In genomic region chr16:84585472-84585871, GRCh38 we compare ENCODE assay signal across 19 cellular contexts. TPM values are rescaled to one million over a fixed set of nuclear protein-coding genes. Genes with fewer than 3 reads are reported as not detected.
DNase-seq lines count a peak whose midpoint lies in the region; ATAC-seq lines count a peak whose summit lies in the region.
"Had no signal": no experiment of that assay in that cellular context is flagged by ENCODE, and none has a peak within 500 bp of the region (broad histone marks: within the 10 kb centered on the region; RNA-seq: fewer than 3 reads in every experiment).

No MANE protein-coding gene starts in this region.

- peaks cover 54% of the 10 kb centered on the region for H3K36me3 Mint-ChIP-seq in activated CD4-positive, alpha-beta T cell treated with anti-CD3 and anti-CD28 coated beads, Interleukin-2, amount 10 ng/mL, durations not matched to agents 24 days and 14 days (ENCODE audit: low read depth)
- H3K36me3 Mint-ChIP-seq in dendritic cell treated with granulocyte-macrophage colony-stimulating factor and Interleukin-4, amounts not matched to agents 40 ng/mL and 50 ng/mL, for 4 days (ENCODE audit: low read depth), result peaks cover 90% of the 10 kb centered on the region
- peaks cover 47% of the 10 kb centered on the region for H3K36me3 Mint-ChIP-seq in stimulated activated memory B cell treated with anti-CD40 and anti-IgM and Interleukin-4, amounts not matched to agents 10 μg/mL and 1 μg/mL and 100 μg/mL, for 72 hours

- H3K9me3 Mint-ChIP-seq in activated CD4-positive, alpha-beta T cell treated with anti-CD3 and anti-CD28 coated beads, Interleukin-2, amount 10 ng/mL, durations not matched to agents 24 days and 14 days, result no peaks in the 10 kb centered on the region
- H3K9me3 Mint-ChIP-seq in dendritic cell treated with granulocyte-macrophage colony-stimulating factor and Interleukin-4, amounts not matched to agents 40 ng/mL and 50 ng/mL, for 4 days, result no peaks in the 10 kb centered on the region
- H3K9me3 Mint-ChIP-seq in stimulated activated memory B cell treated with anti-CD40 and anti-IgM and Interleukin-4, amounts not matched to agents 10 μg/mL and 1 μg/mL and 100 μg/mL, for 72 hours, result no peaks in the 10 kb centered on the region
- H3K9me3 Mint-ChIP-seq: activated naive CD4-positive, alpha-beta T cell treated with anti-CD3 and anti-CD28 coated beads, Interleukin-2, amount 10 ng/mL, durations not matched to agents 7 days and 5 days; mesothelial cell of epicardium; T-helper 2 cell treated with Interferon-gamma antibody and Interleukin-4, amounts not matched to agents 5 μg/mL and 100 μg/mL, for 36 hours had no signal

- intact Hi-C loops in activated CD4-positive, alpha-beta T cell treated with anti-CD3 and anti-CD28 coated beads, Interleukin-2, amount 10 ng/mL, durations not matched to agents 24 days and 14 days (cut with micrococcal nuclease), result no loop called here
- intact Hi-C loops in dendritic cell treated with granulocyte-macrophage colony-stimulating factor and Interleukin-4, amounts not matched to agents 40 ng/mL and 50 ng/mL, for 4 days (cut with micrococcal nuclease), result no loop called here

- ATAC-seq in HG03354 (IDR thresholded peaks at IDR 0.05; ENCODE audit: poor library complexity, severe bottlenecking, unreplicated experiment), result peak; percentile 25
- peak; percentile 37 for ATAC-seq in stimulated activated memory B cell treated with anti-CD40 and anti-IgM and Interleukin-4, amounts not matched to agents 10 μg/mL and 1 μg/mL and 100 μg/mL, for 72 hours
- no peak for ATAC-seq in HG03095 (IDR thresholded peaks at IDR 0.05; ENCODE audit: unreplicated experiment)
- ATAC-seq in HG03460 (IDR thresholded peaks at IDR 0.05; ENCODE audit: unreplicated experiment), result no peak

- H3K27me3 Mint-ChIP-seq in activated CD4-positive, alpha-beta T cell treated with anti-CD3 and anti-CD28 coated beads, Interleukin-2, amount 10 ng/mL, durations not matched to agents 24 days and 14 days, result no peaks in the 10 kb centered on the region
- no peaks in the 10 kb centered on the region for H3K27me3 Mint-ChIP-seq in dendritic cell treated with granulocyte-macrophage colony-stimulating factor and Interleukin-4, amounts not matched to agents 40 ng/mL and 50 ng/mL, for 4 days
- H3K27me3 Mint-ChIP-seq in stimulated activated memory B cell treated with anti-CD40 and anti-IgM and Interleukin-4, amounts not matched to agents 10 μg/mL and 1 μg/mL and 100 μg/mL, for 72 hours, result no peaks in the 10 kb centered on the region
- H3K27me3 Mint-ChIP-seq: activated naive CD4-positive, alpha-beta T cell treated with anti-CD3 and anti-CD28 coated beads, Interleukin-2, amount 10 ng/mL, durations not matched to agents 7 days and 5 days had no signal

- peak overlapping the region; percentile 24 for H3K27ac Mint-ChIP-seq in activated CD4-positive, alpha-beta T cell treated with anti-CD3 and anti-CD28 coated beads, Interleukin-2, amount 10 ng/mL, durations not matched to agents 24 days and 14 days
- peak overlapping the region; percentile 85 for H3K27ac Mint-ChIP-seq in dendritic cell treated with granulocyte-macrophage colony-stimulating factor and Interleukin-4, amounts not matched to agents 40 ng/mL and 50 ng/mL, for 4 days
- peak overlapping the region; percentile 74 for H3K27ac Mint-ChIP-seq in stimulated activated memory B cell treated with anti-CD40 and anti-IgM and Interleukin-4, amounts not matched to agents 10 μg/mL and 1 μg/mL and 100 μg/mL, for 72 hours
- H3K27ac Mint-ChIP-seq: activated naive CD4-positive, alpha-beta T cell treated with anti-CD3 and anti-CD28 coated beads, Interleukin-2, amount 10 ng/mL, durations not matched to agents 7 days and 5 days had no signal

- no peak overlapping the region for H3K4me3 Mint-ChIP-seq in activated CD4-positive, alpha-beta T cell treated with anti-CD3 and anti-CD28 coated beads, Interleukin-2, amount 10 ng/mL, durations not matched to agents 24 days and 14 days
- H3K4me3 Mint-ChIP-seq in dendritic cell treated with granulocyte-macrophage colony-stimulating factor and Interleukin-4, amounts not matched to agents 40 ng/mL and 50 ng/mL, for 4 days, result peak overlapping the region; percentile 59
- peak overlapping the region; percentile 72 for H3K4me3 Mint-ChIP-seq in stimulated activated memory B cell treated with anti-CD40 and anti-IgM and Interleukin-4, amounts not matched to agents 10 μg/mL and 1 μg/mL and 100 μg/mL, for 72 hours
- H3K4me3 Mint-ChIP-seq: activated naive CD4-positive, alpha-beta T cell treated with anti-CD3 and anti-CD28 coated beads, Interleukin-2, amount 10 ng/mL, durations not matched to agents 7 days and 5 days; mesothelial cell of epicardium; T-helper 2 cell treated with Interferon-gamma antibody and Interleukin-4, amounts not matched to agents 5 μg/mL and 100 μg/mL, for 36 hours had no signal

- peaks cover 28% of the 10 kb centered on the region for H3K4me1 Mint-ChIP-seq in activated CD4-positive, alpha-beta T cell treated with anti-CD3 and anti-CD28 coated beads, Interleukin-2, amount 10 ng/mL, durations not matched to agents 24 days and 14 days
- peaks cover 73% of the 10 kb centered on the region for H3K4me1 Mint-ChIP-seq in dendritic cell treated with granulocyte-macrophage colony-stimulating factor and Interleukin-4, amounts not matched to agents 40 ng/mL and 50 ng/mL, for 4 days (ENCODE audit: low read depth)
- H3K4me1 Mint-ChIP-seq in stimulated activated memory B cell treated with anti-CD40 and anti-IgM and Interleukin-4, amounts not matched to agents 10 μg/mL and 1 μg/mL and 100 μg/mL, for 72 hours, result peaks cover 63% of the 10 kb centered on the region

- DNase-seq in activated CD4-positive, alpha-beta T cell treated with anti-CD3 and anti-CD28 coated beads, Interleukin-2, amount 10 ng/mL, durations not matched to agents 24 days and 14 days, result no peak
- no peak for DNase-seq in activated CD4-positive, alpha-beta T cell treated with anti-CD3 and anti-CD28 coated beads, Interleukin-2, amount 50 U/mL, for 1 hour
- DNase-seq in NCI-H146 treated with DMSO at 0.1 percent for 48 hours (lab: John Stamatoyannopoulos, UW; ENCODE audit: unreplicated experiment), result no peak
- DNase-seq: activated CD8-positive, alpha-beta memory T cell treated with anti-CD3 and anti-CD28 coated beads, Interleukin-2, amount 50 U/mL, for 4 hours; activated naive CD4-positive, alpha-beta T cell treated with anti-CD3 and anti-CD28 coated beads, Interleukin-2, amount 10 ng/mL, durations not matched to agents 7 days and 5 days; cerebellar nuclear complex; DMS153; GM23248; NCI-H1417 treated with DMSO at 0.1 percent for 48 hours; NCI-H2171 treated with DMSO at 0.1 percent for 48 hours; NCI-H748 treated with DMSO at 0.1 percent for 48 hours; stimulated activated CD4-positive, alpha-beta T cell treated with anti-CD3 and anti-CD28 coated beads, Interleukin-4, amount 100 ng/mL, for 24 hours had no signal

RNA-seq across cellular contexts. Expression of gene COTL1, which starts 32.4 kb away (rescaled TPM):
- 470 and 474 TPM in 2 replicates for total RNA-seq in activated CD4-positive, alpha-beta T cell treated with anti-CD3 and anti-CD28 coated beads, Interleukin-2, amount 10 ng/mL, durations not matched to agents 24 days and 14 days

Comparison
In these comparisons a context has a peak if more than half of its experiments do, and no peak if none do; other contexts are left out.
1. H3K27ac Mint-ChIP-seq: peak in every context shown above with its lines; median percentile 85 in dendritic cell treated with granulocyte-macrophage colony-stimulating factor and Interleukin-4, amounts not matched to agents 40 ng/mL and 50 ng/mL, for 4 days; 74 in stimulated activated memory B cell treated with anti-CD40 and anti-IgM and Interleukin-4, amounts not matched to agents 10 μg/mL and 1 μg/mL and 100 μg/mL, for 72 hours; 24 in activated CD4-positive, alpha-beta T cell treated with anti-CD3 and anti-CD28 coated beads, Interleukin-2, amount 10 ng/mL, durations not matched to agents 24 days and 14 days.
2. ATAC-seq: peak in HG03354 (single experiment) and stimulated activated memory B cell treated with anti-CD40 and anti-IgM and Interleukin-4, amounts not matched to agents 10 μg/mL and 1 μg/mL and 100 μg/mL, for 72 hours (single experiment); none in HG03095 (single experiment) and HG03460 (single experiment).